In the genomic region with DNA sequence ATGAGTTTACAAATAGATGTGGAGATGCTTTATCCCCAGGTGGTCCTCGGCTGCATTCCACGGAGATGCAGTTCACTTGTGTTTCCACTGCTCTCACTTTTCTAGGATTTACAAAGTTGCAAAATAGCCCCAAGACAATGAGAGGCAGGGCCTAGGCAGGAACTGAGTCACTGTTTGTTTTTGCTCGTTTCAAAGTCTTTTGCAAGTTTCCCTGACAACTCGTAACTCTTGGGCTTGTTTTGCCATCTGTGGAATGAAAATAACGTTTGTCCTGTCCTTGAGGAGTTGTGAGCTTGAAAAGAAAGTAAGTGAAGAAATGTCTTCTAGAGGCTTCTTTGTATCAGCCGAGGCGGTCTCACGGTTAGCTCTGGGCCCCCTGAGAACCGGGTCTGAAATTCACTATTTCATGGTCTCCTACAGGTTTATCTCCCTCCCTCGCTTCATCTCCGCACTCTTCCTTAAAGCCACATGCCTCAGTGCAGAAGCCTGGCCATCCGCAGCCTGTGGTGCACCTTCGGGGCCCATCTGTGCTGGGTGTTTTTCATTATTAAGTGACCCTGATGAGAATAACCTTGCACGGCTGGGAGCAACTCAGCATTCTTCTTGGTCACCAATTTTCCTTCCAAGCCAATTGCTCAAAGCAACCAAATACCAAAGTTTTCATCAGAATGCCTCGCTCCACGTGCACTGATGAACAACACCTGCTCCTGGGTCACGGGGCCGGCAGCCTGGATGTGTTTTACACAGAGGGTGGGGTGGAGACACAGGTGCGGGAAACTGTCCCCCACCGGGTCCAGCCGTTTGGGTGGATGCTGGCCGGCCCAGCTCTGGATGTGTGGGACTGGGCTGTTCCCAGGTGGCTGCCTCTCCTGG, we compare ENCODE assay signal across 1 cellular context.
A peak's percentile ranks its signal among the peaks of the same experiment; 100 is the strongest.
TF ChIP-seq lines count a peak whose summit lies in the region.
"Not testable (repeated sequence)": the region's sequence is repeated elsewhere in the genome, so short reads cannot be mapped to it uniquely, and the experiment has no call there.

No MANE protein-coding gene starts in this region.

TF ChIP-seq in HepG2, 621 proteins besides CTCF, POLR2A, EP300 and RAD21 (continued from another document and continues in another):
- TF ChIP-seq, protein P1, sequence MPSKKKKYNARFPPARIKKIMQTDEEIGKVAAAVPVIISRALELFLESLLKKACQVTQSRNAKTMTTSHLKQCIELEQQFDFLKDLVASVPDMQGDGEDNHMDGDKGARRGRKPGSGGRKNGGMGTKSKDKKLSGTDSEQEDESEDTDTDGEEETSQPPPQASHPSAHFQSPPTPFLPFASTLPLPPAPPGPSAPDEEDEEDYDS (CRISPR knock-in tag; IDR thresholded peaks at IDR 0.05): 0 out of 2 replicates have a peak, but pooled peaks have one; percentile 26
- TF ChIP-seq CEBPB (IDR thresholded peaks at IDR 0.05; ENCODE audit: borderline replicate concordance, low read depth, low read length) (peak; percentile 89), KDM2A (CRISPR knock-in tag; IDR thresholded peaks at IDR 0.05; ENCODE audit: borderline replicate concordance, low read depth) (0 out of 2 replicates have a peak, but pooled peaks have one; percentile 18), KLF16 (CRISPR knock-in tag; IDR thresholded peaks at IDR 0.05) (peak in 1 of 2 experiments; percentile 82; a peak in 2 of 4 replicates), ZNF274 (CRISPR knock-in tag; IDR thresholded peaks at IDR 0.05) (0 out of 2 replicates have a peak, but pooled peaks have one; percentile 29), RFX3 (CRISPR knock-in tag; IDR thresholded peaks at IDR 0.05) (peak; percentile 77), HDAC2 (CRISPR knock-in tag; IDR thresholded peaks at IDR 0.05) (peak; percentile 91), CREM (IDR thresholded peaks at IDR 0.05) (peak; percentile 69), LCORL (CRISPR knock-in tag; IDR thresholded peaks at IDR 0.05) (peak; percentile 71; the same call in 1 of the 2 replicates), ZNF652 (CRISPR knock-in tag; IDR thresholded peaks at IDR 0.05; ENCODE audit: borderline replicate concordance, low read depth) (0 out of 2 replicates have a peak, but pooled peaks have one; percentile 34), MIER3 (CRISPR knock-in tag; IDR thresholded peaks at IDR 0.05; ENCODE audit: borderline replicate concordance) (peak; percentile 87), ASH2L (IDR thresholded peaks at IDR 0.05; ENCODE audit: insufficient read length, low read depth, low read length) (peak; percentile 18), CBX5 (CRISPR knock-in tag; IDR thresholded peaks at IDR 0.05; ENCODE audit: borderline replicate concordance) (0 out of 2 replicates have a peak, but pooled peaks have one; percentile 35), TBX2 (CRISPR knock-in tag; IDR thresholded peaks at IDR 0.05; ENCODE audit: borderline replicate concordance) (0 out of 2 replicates have a peak, but pooled peaks have one; percentile 30), SNAPC2 (CRISPR knock-in tag; IDR thresholded peaks at IDR 0.05) (peak; percentile 51; the same call in 1 of the 2 replicates), THAP11 (CRISPR knock-in tag; IDR thresholded peaks at IDR 0.05) (peak; percentile 72), ZBTB20 (CRISPR knock-in tag; IDR thresholded peaks at IDR 0.05; ENCODE audit: borderline replicate concordance, low read depth) (0 out of 2 replicates have a peak, but pooled peaks have one; percentile 57), MAFF (IDR thresholded peaks at IDR 0.05; ENCODE audit: low read depth, low read length) (0 out of 2 replicates have a peak, but pooled peaks have one; percentile 15), HNF4A (CRISPR knock-in tag; IDR thresholded peaks at IDR 0.05) (0 out of 2 replicates have a peak, but pooled peaks have one; percentile 29), BCL6 (CRISPR knock-in tag; IDR thresholded peaks at IDR 0.05) (peak; percentile 94), GATAD2A (CRISPR knock-in tag; IDR thresholded peaks at IDR 0.05) (peak; percentile 96), KMT2B (CRISPR knock-in tag; IDR thresholded peaks at IDR 0.05) (peak; percentile 62; the same call in 1 of the 2 replicates), IRF2 (CRISPR knock-in tag; IDR thresholded peaks at IDR 0.05) (peak; percentile 63; the same call in 1 of the 2 replicates), NCOA2 (CRISPR knock-in tag; IDR thresholded peaks at IDR 0.05) (peak; percentile 83), SAP130 (CRISPR knock-in tag; IDR thresholded peaks at IDR 0.05; ENCODE audit: low read depth) (peak; percentile 87), CEBPG (CRISPR knock-in tag; IDR thresholded peaks at IDR 0.05) (peak; percentile 94), ZMAT3 (CRISPR knock-in tag; conservative IDR thresholded peaks at IDR 0.05) (0 out of 2 replicates have a peak, but pooled peaks have one; percentile 67), SMC3 (IDR thresholded peaks at IDR 0.05; ENCODE audit: low read length) (peak; percentile 10; the same call in 1 of the 2 replicates), YEATS4 (CRISPR knock-in tag; IDR thresholded peaks at IDR 0.05; ENCODE audit: borderline replicate concordance) (peak; percentile 59; the same call in 1 of the 2 replicates), TARDBP (CRISPR knock-in tag; IDR thresholded peaks at IDR 0.05) (peak; percentile 55; the same call in 1 of the 2 replicates), HMG20A (CRISPR knock-in tag; IDR thresholded peaks at IDR 0.05; ENCODE audit: borderline replicate concordance) (peak; percentile 86), ZBTB21 (CRISPR knock-in tag; IDR thresholded peaks at IDR 0.05) (peak; percentile 27; the same call in 1 of the 2 replicates), JUNB (CRISPR knock-in tag; IDR thresholded peaks at IDR 0.05; ENCODE audit: borderline replicate concordance) (peak; percentile 95), NFIC (IDR thresholded peaks at IDR 0.05; ENCODE audit: low read length) (0 out of 2 replicates have a peak, but pooled peaks have one; percentile 41), HMG20B (CRISPR knock-in tag; conservative IDR thresholded peaks at IDR 0.05) (peak; percentile 51; the same call in 1 of the 2 replicates), GABPB1 (CRISPR knock-in tag; IDR thresholded peaks at IDR 0.05) (peak; percentile 40), GATAD1 (CRISPR knock-in tag; IDR thresholded peaks at IDR 0.05) (peak; percentile 31; the same call in 1 of the 2 replicates), FOXJ3 (CRISPR knock-in tag; IDR thresholded peaks at IDR 0.05; ENCODE audit: borderline replicate concordance) (0 out of 2 replicates have a peak, but pooled peaks have one; percentile 21), SIX1 (CRISPR knock-in tag; IDR thresholded peaks at IDR 0.05; ENCODE audit: borderline replicate concordance) (peak; percentile 58; the same call in 1 of the 2 replicates), JUND (CRISPR knock-in tag; IDR thresholded peaks at IDR 0.05) (peak; percentile 91), SOX6 (CRISPR knock-in tag; IDR thresholded peaks at IDR 0.05) (peak; percentile 99)
- TF ChIP-seq, protein P2, sequence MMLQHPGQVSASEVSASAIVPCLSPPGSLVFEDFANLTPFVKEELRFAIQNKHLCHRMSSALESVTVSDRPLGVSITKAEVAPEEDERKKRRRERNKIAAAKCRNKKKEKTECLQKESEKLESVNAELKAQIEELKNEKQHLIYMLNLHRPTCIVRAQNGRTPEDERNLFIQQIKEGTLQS (CRISPR knock-in tag; IDR thresholded peaks at IDR 0.05): peak; percentile 78; the same call in 1 of the 2 replicates
- TF ChIP-seq CREM (CRISPR knock-in tag; IDR thresholded peaks at IDR 0.05); LCORL (IDR thresholded peaks at IDR 0.05); SOX6 (IDR thresholded peaks at IDR 0.05): not testable (repeated sequence)
- TF ChIP-seq, protein P3, sequence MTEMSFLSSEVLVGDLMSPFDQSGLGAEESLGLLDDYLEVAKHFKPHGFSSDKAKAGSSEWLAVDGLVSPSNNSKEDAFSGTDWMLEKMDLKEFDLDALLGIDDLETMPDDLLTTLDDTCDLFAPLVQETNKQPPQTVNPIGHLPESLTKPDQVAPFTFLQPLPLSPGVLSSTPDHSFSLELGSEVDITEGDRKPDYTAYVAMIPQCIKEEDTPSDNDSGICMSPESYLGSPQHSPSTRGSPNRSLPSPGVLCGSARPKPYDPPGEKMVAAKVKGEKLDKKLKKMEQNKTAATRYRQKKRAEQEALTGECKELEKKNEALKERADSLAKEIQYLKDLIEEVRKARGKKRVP (CRISPR knock-in tag; IDR thresholded peaks at IDR 0.05): peak in 1 of 2 experiments; percentile 65; a peak in 2 of 4 replicates
- TF ChIP-seq, protein P4, sequence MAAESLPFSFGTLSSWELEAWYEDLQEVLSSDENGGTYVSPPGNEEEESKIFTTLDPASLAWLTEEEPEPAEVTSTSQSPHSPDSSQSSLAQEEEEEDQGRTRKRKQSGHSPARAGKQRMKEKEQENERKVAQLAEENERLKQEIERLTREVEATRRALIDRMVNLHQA (CRISPR knock-in tag; IDR thresholded peaks at IDR 0.05): peak; percentile 52; the same call in 1 of the 2 replicates
- TF ChIP-seq, protein P5, sequence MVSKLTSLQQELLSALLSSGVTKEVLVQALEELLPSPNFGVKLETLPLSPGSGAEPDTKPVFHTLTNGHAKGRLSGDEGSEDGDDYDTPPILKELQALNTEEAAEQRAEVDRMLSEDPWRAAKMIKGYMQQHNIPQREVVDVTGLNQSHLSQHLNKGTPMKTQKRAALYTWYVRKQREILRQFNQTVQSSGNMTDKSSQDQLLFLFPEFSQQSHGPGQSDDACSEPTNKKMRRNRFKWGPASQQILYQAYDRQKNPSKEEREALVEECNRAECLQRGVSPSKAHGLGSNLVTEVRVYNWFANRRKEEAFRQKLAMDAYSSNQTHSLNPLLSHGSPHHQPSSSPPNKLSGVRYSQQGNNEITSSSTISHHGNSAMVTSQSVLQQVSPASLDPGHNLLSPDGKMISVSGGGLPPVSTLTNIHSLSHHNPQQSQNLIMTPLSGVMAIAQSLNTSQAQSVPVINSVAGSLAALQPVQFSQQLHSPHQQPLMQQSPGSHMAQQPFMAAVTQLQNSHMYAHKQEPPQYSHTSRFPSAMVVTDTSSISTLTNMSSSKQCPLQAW (CRISPR knock-in tag; IDR thresholded peaks at IDR 0.05): peak; percentile 45; the same call in 1 of the 2 replicates
- TF ChIP-seq, protein P6, sequence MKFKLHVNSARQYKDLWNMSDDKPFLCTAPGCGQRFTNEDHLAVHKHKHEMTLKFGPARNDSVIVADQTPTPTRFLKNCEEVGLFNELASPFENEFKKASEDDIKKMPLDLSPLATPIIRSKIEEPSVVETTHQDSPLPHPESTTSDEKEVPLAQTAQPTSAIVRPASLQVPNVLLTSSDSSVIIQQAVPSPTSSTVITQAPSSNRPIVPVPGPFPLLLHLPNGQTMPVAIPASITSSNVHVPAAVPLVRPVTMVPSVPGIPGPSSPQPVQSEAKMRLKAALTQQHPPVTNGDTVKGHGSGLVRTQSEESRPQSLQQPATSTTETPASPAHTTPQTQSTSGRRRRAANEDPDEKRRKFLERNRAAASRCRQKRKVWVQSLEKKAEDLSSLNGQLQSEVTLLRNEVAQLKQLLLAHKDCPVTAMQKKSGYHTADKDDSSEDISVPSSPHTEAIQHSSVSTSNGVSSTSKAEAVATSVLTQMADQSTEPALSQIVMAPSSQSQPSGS (CRISPR knock-in tag; IDR thresholded peaks at IDR 0.05): peak; percentile 39; the same call in 1 of the 2 replicates
- TF ChIP-seq, protein P7, sequence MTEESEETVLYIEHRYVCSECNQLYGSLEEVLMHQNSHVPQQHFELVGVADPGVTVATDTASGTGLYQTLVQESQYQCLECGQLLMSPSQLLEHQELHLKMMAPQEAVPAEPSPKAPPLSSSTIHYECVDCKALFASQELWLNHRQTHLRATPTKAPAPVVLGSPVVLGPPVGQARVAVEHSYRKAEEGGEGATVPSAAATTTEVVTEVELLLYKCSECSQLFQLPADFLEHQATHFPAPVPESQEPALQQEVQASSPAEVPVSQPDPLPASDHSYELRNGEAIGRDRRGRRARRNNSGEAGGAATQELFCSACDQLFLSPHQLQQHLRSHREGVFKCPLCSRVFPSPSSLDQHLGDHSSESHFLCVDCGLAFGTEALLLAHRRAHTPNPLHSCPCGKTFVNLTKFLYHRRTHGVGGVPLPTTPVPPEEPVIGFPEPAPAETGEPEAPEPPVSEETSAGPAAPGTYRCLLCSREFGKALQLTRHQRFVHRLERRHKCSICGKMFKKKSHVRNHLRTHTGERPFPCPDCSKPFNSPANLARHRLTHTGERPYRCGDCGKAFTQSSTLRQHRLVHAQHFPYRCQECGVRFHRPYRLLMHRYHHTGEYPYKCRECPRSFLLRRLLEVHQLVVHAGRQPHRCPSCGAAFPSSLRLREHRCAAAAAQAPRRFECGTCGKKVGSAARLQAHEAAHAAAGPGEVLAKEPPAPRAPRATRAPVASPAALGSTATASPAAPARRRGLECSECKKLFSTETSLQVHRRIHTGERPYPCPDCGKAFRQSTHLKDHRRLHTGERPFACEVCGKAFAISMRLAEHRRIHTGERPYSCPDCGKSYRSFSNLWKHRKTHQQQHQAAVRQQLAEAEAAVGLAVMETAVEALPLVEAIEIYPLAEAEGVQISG (CRISPR knock-in tag; IDR thresholded peaks at IDR 0.05): 0 out of 2 replicates have a peak, but pooled peaks have one; percentile 15
- TF ChIP-seq, protein P8, sequence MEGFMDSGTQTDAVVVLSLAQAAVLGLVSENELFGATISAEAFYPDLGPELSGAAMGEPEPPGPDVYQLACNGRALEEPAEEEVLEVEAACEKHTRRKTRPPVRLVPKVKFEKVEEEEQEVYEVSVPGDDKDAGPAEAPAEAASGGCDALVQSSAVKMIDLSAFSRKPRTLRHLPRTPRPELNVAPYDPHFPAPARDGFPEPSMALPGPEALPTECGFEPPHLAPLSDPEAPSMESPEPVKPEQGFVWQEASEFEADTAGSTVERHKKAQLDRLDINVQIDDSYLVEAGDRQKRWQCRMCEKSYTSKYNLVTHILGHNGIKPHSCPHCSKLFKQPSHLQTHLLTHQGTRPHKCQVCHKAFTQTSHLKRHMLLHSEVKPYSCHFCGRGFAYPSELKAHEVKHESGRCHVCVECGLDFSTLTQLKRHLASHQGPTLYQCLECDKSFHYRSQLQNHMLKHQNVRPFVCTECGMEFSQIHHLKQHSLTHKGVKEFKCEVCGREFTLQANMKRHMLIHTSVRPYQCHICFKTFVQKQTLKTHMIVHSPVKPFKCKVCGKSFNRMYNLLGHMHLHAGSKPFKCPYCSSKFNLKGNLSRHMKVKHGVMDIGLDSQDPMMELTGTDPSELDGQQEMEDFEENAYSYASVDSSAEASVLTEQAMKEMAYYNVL (CRISPR knock-in tag; IDR thresholded peaks at IDR 0.05; ENCODE audit: borderline replicate concordance): 0 out of 2 replicates have a peak, but pooled peaks have one; percentile 55
- TF ChIP-seq, protein P9, sequence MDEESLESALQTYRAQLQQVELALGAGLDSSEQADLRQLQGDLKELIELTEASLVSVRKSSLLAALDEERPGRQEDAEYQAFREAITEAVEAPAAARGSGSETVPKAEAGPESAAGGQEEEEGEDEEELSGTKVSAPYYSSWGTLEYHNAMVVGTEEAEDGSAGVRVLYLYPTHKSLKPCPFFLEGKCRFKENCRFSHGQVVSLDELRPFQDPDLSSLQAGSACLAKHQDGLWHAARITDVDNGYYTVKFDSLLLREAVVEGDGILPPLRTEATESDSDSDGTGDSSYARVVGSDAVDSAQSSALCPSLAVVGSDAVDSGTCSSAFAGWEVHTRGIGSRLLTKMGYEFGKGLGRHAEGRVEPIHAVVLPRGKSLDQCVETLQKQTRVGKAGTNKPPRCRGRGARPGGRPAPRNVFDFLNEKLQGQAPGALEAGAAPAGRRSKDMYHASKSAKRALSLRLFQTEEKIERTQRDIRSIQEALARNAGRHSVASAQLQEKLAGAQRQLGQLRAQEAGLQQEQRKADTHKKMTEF (CRISPR knock-in tag; IDR thresholded peaks at IDR 0.05): peak; percentile 83
